ENCODE assay signal across 1 cellular context in the genomic region with DNA sequence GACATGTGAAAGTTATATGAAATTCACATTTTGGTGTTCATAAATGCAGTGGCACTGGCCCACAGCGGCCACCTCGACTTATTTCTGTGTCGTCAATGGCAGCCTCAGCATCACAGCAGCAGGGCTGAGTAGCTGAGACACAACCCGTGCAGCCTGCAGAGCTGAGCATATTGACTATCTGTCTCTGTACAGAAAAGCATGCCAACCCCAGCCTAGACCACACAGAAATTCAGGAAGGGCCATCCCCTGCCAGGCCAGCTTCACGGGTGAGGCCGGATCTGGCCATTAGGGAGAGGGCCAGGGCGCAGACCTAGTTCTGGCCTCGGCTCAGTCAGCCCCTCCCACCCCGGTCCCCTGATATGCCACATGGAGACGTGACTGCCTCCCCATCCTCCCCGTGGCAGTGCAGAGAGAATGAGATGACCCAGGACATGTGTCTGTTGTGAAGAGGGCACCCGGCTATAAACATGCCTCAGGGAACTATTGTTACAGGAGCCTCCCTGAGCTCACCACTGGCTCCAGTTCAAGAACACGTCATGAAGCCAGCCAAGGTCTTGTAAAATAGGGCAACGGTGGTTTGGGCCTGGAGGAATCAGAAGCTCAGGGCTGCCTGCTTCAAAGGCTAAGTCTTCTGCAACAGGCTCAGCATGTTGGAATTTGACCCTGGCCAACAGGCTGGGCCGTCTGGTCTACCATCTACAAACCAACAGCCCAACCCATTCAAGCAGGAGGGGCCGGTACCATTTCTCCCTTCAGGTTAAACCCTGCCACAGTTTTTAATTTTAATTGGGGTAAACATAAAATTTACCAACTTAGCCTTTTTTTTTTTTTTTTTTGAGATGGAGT.
TF ChIP-seq lines count a peak whose summit lies in the region.

No MANE protein-coding gene starts in this region.

TF ChIP-seq in endothelial cell of umbilical vein, 7 proteins besides CTCF, POLR2A, EP300 and RAD21:
- TF ChIP-seq, protein P1, sequence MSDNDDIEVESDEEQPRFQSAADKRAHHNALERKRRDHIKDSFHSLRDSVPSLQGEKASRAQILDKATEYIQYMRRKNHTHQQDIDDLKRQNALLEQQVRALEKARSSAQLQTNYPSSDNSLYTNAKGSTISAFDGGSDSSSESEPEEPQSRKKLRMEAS (IDR thresholded peaks at IDR 0.05; ENCODE audit: insufficient read depth, insufficient read length) = no peak
- TF ChIP-seq FOS (IDR thresholded peaks at IDR 0.05; ENCODE audit: borderline replicate concordance, insufficient read depth, low read length) (no peak), GATA2 (IDR thresholded peaks at IDR 0.05; ENCODE audit: insufficient read depth, insufficient read length, low read depth, low read length) (no peak), JUN (IDR thresholded peaks at IDR 0.05; ENCODE audit: borderline replicate concordance, insufficient read depth, insufficient read length, low read depth) (no peak), MYC (IDR thresholded peaks at IDR 0.05; ENCODE audit: low read depth, low read length) (no peak), POLR2AphosphoS5 (IDR thresholded peaks at IDR 0.05; ENCODE audit: insufficient read depth, low read depth, low read length) (no peak), EZH2 (IDR thresholded peaks at IDR 0.05; ENCODE audit: borderline replicate concordance, low read depth, low read length, severe bottlenecking) (no peak)
